ENCODE assay signal across 35 cellular contexts in the genomic region with DNA sequence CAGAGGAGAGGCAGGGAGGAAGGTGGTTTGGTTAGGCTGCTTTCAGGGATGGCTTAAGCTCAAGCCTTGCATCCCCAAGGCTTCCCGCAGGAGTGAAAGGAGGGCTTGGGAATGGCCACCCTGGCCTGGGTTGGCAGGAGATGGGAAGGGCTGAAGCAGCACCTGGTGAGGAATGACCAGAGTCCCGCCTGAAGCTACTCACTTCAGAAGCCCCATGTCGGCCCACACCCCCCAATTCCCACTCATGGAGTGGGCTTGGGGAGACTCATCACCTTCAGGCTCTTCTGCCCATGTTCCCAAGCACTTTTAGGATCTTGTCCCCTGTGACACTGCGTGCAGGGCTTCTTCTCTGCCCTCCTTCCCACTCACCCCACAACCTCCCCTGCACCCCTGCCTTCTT. TPM values are rescaled to one million over a fixed set of nuclear protein-coding genes. Genes with fewer than 3 reads are reported as not detected.
"Had no signal": no experiment of that assay in that cellular context is flagged by ENCODE, and none has a peak within 500 bp of the region (broad histone marks: within the 10 kb centered on the region; RNA-seq: fewer than 3 reads in every experiment).

No MANE protein-coding gene starts in this region.

- H3K27ac ChIP-seq: left ventricle myocardium inferior, parathyroid adenoma, right atrium auricular region, right lobe of liver, tibial nerve, upper lobe of left lung, vagina had no signal

- ATAC-seq: natural killer cell; right lobe of liver; stimulated activated memory B cell treated with anti-CD40 and anti-IgM and Interleukin-4, amounts not matched to agents 10 μg/mL and 1 μg/mL and 100 μg/mL, for 72 hours; stimulated activated naive CD8-positive, alpha-beta T cell treated with anti-CD3 and anti-CD28 coated beads, Interleukin-15, amount 100 ng/mL, for 72 hours had no signal

- H3K4me3 ChIP-seq: left ventricle myocardium inferior, lung, right atrium auricular region, right lobe of liver, smooth muscle cell, tibial nerve, upper lobe of left lung, vagina had no signal

- H3K27me3 ChIP-seq: right atrium auricular region, right lobe of liver, upper lobe of left lung, vagina had no signal

- FAIRE-seq: islet of Langerhans had no signal

- H3K9ac ChIP-seq: parathyroid adenoma had no signal

- H3K4me1 Mint-ChIP-seq: mesothelial cell of epicardium, nephron progenitor cell had no signal

- H3K36me3 ChIP-seq: left ventricle myocardium inferior, right atrium auricular region, right lobe of liver, tibial nerve, upper lobe of left lung, vagina had no signal

- H3K36me3 Mint-ChIP-seq: immature natural killer cell; mesothelial cell of epicardium; naive B cell; natural killer cell; stimulated activated memory B cell treated with anti-CD40 and anti-IgM and Interleukin-4, amounts not matched to agents 10 μg/mL and 1 μg/mL and 100 μg/mL, for 72 hours had no signal

- DNase-seq: hypothalamus; immature natural killer cell; left ventricle myocardium inferior; mesendoderm; naive B cell; natural killer cell; nephron progenitor cell; nucleus accumbens; right lobe of liver; stimulated activated CD4-positive, alpha-beta T cell treated with anti-CD3 and anti-CD28 coated beads, Interleukin-1b, Interleukin-23, amount 100 ng/mL, for 48 hours; stimulated activated CD4-positive, alpha-beta T cell treated with anti-CD3 and anti-CD28 coated beads, Interleukin-2, amount 100 ng/mL, for 48 hours; stimulated activated CD4-positive, alpha-beta T cell treated with anti-CD3 and anti-CD28 coated beads, Interleukin-4, amount 100 ng/mL, for 4 hours; stimulated activated CD8-positive, alpha-beta memory T cell treated with anti-CD3 and anti-CD28 coated beads, Interleukin-4, amount 100 ng/mL, for 48 hours; stimulated activated naive CD4-positive, alpha-beta T cell treated with Interleukin-2 at 50 U/mL for 16 hours; stimulated activated naive CD8-positive, alpha-beta T cell treated with anti-CD3 and anti-CD28 coated beads, Interleukin-15, amount 100 ng/mL, for 72 hours; substantia nigra; upper lobe of left lung had no signal

- H3K79me2 ChIP-seq: parathyroid adenoma had no signal

- H3K4me3 Mint-ChIP-seq: immature natural killer cell; mesothelial cell of epicardium; naive B cell; natural killer cell; nephron progenitor cell; stimulated activated memory B cell treated with anti-CD40 and anti-IgM and Interleukin-4, amounts not matched to agents 10 μg/mL and 1 μg/mL and 100 μg/mL, for 72 hours; stimulated activated naive CD8-positive, alpha-beta T cell treated with anti-CD3 and anti-CD28 coated beads, Interleukin-15, amount 100 ng/mL, for 72 hours had no signal

- H3K4me1 ChIP-seq: right lobe of liver, vagina had no signal

- H3K4me2 ChIP-seq: smooth muscle cell had no signal

- H3K27ac Mint-ChIP-seq: immature natural killer cell; mesothelial cell of epicardium; naive B cell; natural killer cell; nephron progenitor cell; progenitor cell of endocrine pancreas; stimulated activated memory B cell treated with anti-CD40 and anti-IgM and Interleukin-4, amounts not matched to agents 10 μg/mL and 1 μg/mL and 100 μg/mL, for 72 hours; stimulated activated naive CD8-positive, alpha-beta T cell treated with anti-CD3 and anti-CD28 coated beads, Interleukin-15, amount 100 ng/mL, for 72 hours had no signal

- H3K9me3 Mint-ChIP-seq: immature natural killer cell; mesothelial cell of epicardium; naive B cell; natural killer cell; nephron progenitor cell; stimulated activated memory B cell treated with anti-CD40 and anti-IgM and Interleukin-4, amounts not matched to agents 10 μg/mL and 1 μg/mL and 100 μg/mL, for 72 hours; stimulated activated naive CD8-positive, alpha-beta T cell treated with anti-CD3 and anti-CD28 coated beads, Interleukin-15, amount 100 ng/mL, for 72 hours had no signal

- H2AFZ ChIP-seq: parathyroid adenoma had no signal

- H3K9me3 ChIP-seq: left ventricle myocardium inferior, right atrium auricular region, right lobe of liver, tibial nerve, upper lobe of left lung, vagina had no signal

RNA-seq across cellular contexts. Expression of a gene that starts 16.4 kb away (rescaled TPM):
- total RNA-seq: kidney epithelial cell, mesothelial cell of epicardium, mononuclear cell, natural killer cell, osteoblast, progenitor cell of endocrine pancreas, pulmonary artery endothelial cell, renal cortical epithelial cell, right atrium auricular region, right lobe of liver, smooth muscle cell, vagina had no signal

RNA-seq across cellular contexts. Expression of a gene that starts 19.9 kb away (rescaled TPM):
- total RNA-seq: kidney epithelial cell, left ventricle myocardium inferior, lung, mesothelial cell of epicardium, mononuclear cell, natural killer cell, osteoblast, progenitor cell of endocrine pancreas, pulmonary artery endothelial cell, renal cortical epithelial cell, right atrium auricular region, right lobe of liver, skeletal muscle tissue, smooth muscle cell, temporal lobe, tibial nerve, upper lobe of left lung, urinary bladder, vagina had no signal

RNA-seq across cellular contexts. Expression of a gene that starts 35.9 kb away (rescaled TPM):
- total RNA-seq: kidney epithelial cell, left ventricle myocardium inferior, lung, mesothelial cell of epicardium, mononuclear cell, natural killer cell, osteoblast, progenitor cell of endocrine pancreas, pulmonary artery endothelial cell, renal cortical epithelial cell, right atrium auricular region, right lobe of liver, skeletal muscle tissue, smooth muscle cell, temporal lobe, tibial nerve, upper lobe of left lung, urinary bladder, vagina had no signal
